Comparison of ENCODE assay signal across 1 cellular context in genomic region chr6:1624071-1624847, GRCh38.
TF ChIP-seq lines count a peak whose summit lies in the region.

No MANE protein-coding gene starts in this region.

TF ChIP-seq in HEK293, 187 proteins besides CTCF, POLR2A, EP300 and RAD21 (continued from another document and continues in another):
- TF ChIP-seq PRDM2 (tag by site-specific recombination; IDR thresholded peaks at IDR 0.05; ENCODE audit: borderline replicate concordance), result no peak
- no peak for TF ChIP-seq ZNF148 (tag by site-specific recombination; IDR thresholded peaks at IDR 0.05; ENCODE audit: borderline replicate concordance)
- no peak for TF ChIP-seq TCF7L2 (IDR thresholded peaks at IDR 0.05; ENCODE audit: borderline replicate concordance, low read depth, low read length)
- TF ChIP-seq ZNF558 (tag by site-specific recombination; IDR thresholded peaks at IDR 0.05), result no peak
- peak; percentile 56; the same call in 1 of the 2 replicates for TF ChIP-seq ZBTB10 (tag by site-specific recombination; IDR thresholded peaks at IDR 0.05)
- TF ChIP-seq ZBTB48 (tag by site-specific recombination; IDR thresholded peaks at IDR 0.05), result peak; percentile 56
- no peak for TF ChIP-seq ZNF121 (tag by site-specific recombination; IDR thresholded peaks at IDR 0.05)
- TF ChIP-seq ZNF394 (tag by site-specific recombination; IDR thresholded peaks at IDR 0.05; ENCODE audit: borderline replicate concordance), result 0 out of 2 replicates have a peak, but pooled peaks have one; percentile 32
- TF ChIP-seq ZNF747 (tag by site-specific recombination; IDR thresholded peaks at IDR 0.05), result no peak
- no peak; the same call in 1 of the 2 replicates for TF ChIP-seq ZFP69B (tag by site-specific recombination; IDR thresholded peaks at IDR 0.05)
- no peak for TF ChIP-seq SALL2 (tag by site-specific recombination; IDR thresholded peaks at IDR 0.05; ENCODE audit: borderline replicate concordance)
- peak; percentile 56; the same call in 1 of the 2 replicates for TF ChIP-seq ZNF629 (tag by site-specific recombination; IDR thresholded peaks at IDR 0.05)
- no peak for TF ChIP-seq GLI4 (tag by site-specific recombination; IDR thresholded peaks at IDR 0.05)
- TF ChIP-seq ZNF843 (tag by site-specific recombination; IDR thresholded peaks at IDR 0.05), result peak; percentile 53; the same call in 1 of the 2 replicates
- no peak for TF ChIP-seq ZNF521 (tag by site-specific recombination; IDR thresholded peaks at IDR 0.05)
- TF ChIP-seq SP2 (tag by site-specific recombination; IDR thresholded peaks at IDR 0.05), result peak; percentile 67
- 0 out of 2 replicates have a peak, but pooled peaks have one; percentile 21 for TF ChIP-seq PRDM4 (tag by site-specific recombination; IDR thresholded peaks at IDR 0.05)
- peak; percentile 88 for TF ChIP-seq ZBTB20 (tag by site-specific recombination; IDR thresholded peaks at IDR 0.05)
- TF ChIP-seq ZSCAN30 (tag by site-specific recombination; IDR thresholded peaks at IDR 0.05), result no peak
- no peak for TF ChIP-seq ZNF555 (tag by site-specific recombination; conservative IDR thresholded peaks at IDR 0.05)
- no peak for TF ChIP-seq ZNF660 (tag by site-specific recombination; IDR thresholded peaks at IDR 0.05)
- TF ChIP-seq ZNF341 (tag by site-specific recombination; IDR thresholded peaks at IDR 0.05; ENCODE audit: low read depth), result peak; percentile 92
- no peak for TF ChIP-seq ZNF202 (tag by site-specific recombination; IDR thresholded peaks at IDR 0.05; ENCODE audit: borderline replicate concordance)
- TF ChIP-seq AEBP2 (tag by site-specific recombination; IDR thresholded peaks at IDR 0.05; ENCODE audit: borderline replicate concordance), result no peak
- TF ChIP-seq ZBTB8A (tag by site-specific recombination; IDR thresholded peaks at IDR 0.05), result peak; percentile 99
- TF ChIP-seq ZNF777 (tag by site-specific recombination; IDR thresholded peaks at IDR 0.05; ENCODE audit: borderline replicate concordance), result no peak
- TF ChIP-seq WT1 (tag by site-specific recombination; IDR thresholded peaks at IDR 0.05), result peak; percentile 18; the same call in 1 of the 2 replicates
- TF ChIP-seq KLF7 (tag by site-specific recombination; IDR thresholded peaks at IDR 0.05; ENCODE audit: borderline replicate concordance), result 0 out of 2 replicates have a peak, but pooled peaks have one; percentile 18
- no peak for TF ChIP-seq ZNF621 (tag by site-specific recombination; IDR thresholded peaks at IDR 0.05)
- TF ChIP-seq ZNF561 (tag by site-specific recombination; IDR thresholded peaks at IDR 0.05; ENCODE audit: borderline replicate concordance), result 0 out of 2 replicates have a peak, but pooled peaks have one; percentile 30
- TF ChIP-seq ZNF560 (tag by site-specific recombination; IDR thresholded peaks at IDR 0.05; ENCODE audit: borderline replicate concordance), result no peak
- TF ChIP-seq ZNF398 (tag by site-specific recombination; IDR thresholded peaks at IDR 0.05), result peak; percentile 90
- peak; percentile 92 for TF ChIP-seq MZF1 (tag by site-specific recombination; IDR thresholded peaks at IDR 0.05; ENCODE audit: borderline replicate concordance)
- TF ChIP-seq ZBTB17 (tag by site-specific recombination; IDR thresholded peaks at IDR 0.05), result no peak
- TF ChIP-seq ZNF354C (tag by site-specific recombination; IDR thresholded peaks at IDR 0.05; ENCODE audit: borderline replicate concordance, low read depth), result no peak
- TF ChIP-seq ZNF707 (tag by site-specific recombination; IDR thresholded peaks at IDR 0.05), result no peak
- no peak for TF ChIP-seq HOXC10 (CRISPR knock-in tag; IDR thresholded peaks at IDR 0.05)
- peak; percentile 71 for TF ChIP-seq ZXDB (tag by site-specific recombination; IDR thresholded peaks at IDR 0.05)
- TF ChIP-seq ZNF654 (tag by site-specific recombination; IDR thresholded peaks at IDR 0.05; ENCODE audit: low read depth), result no peak
- peak; percentile 28; the same call in 1 of the 2 replicates for TF ChIP-seq ZNF76 (tag by site-specific recombination; IDR thresholded peaks at IDR 0.05; ENCODE audit: borderline replicate concordance, low read depth)
- no peak for TF ChIP-seq IKZF3 (tag by site-specific recombination; IDR thresholded peaks at IDR 0.05)
- no peak for TF ChIP-seq KLF17 (tag by site-specific recombination; IDR thresholded peaks at IDR 0.05)
- TF ChIP-seq ZNF426 (tag by site-specific recombination; IDR thresholded peaks at IDR 0.05), result no peak
- TF ChIP-seq HOXA7 (CRISPR knock-in tag; IDR thresholded peaks at IDR 0.05; ENCODE audit: borderline replicate concordance), result no peak
- TF ChIP-seq YY1 (tag by site-specific recombination; IDR thresholded peaks at IDR 0.05), result no peak
- TF ChIP-seq ZNF24 (tag by site-specific recombination; IDR thresholded peaks at IDR 0.05), result peak; percentile 24; the same call in 1 of the 2 replicates
- 0 out of 2 replicates have a peak, but pooled peaks have one; percentile 11 for TF ChIP-seq OVOL3 (tag by site-specific recombination; IDR thresholded peaks at IDR 0.05)
- peak; percentile 70; the same call in 1 of the 2 replicates for TF ChIP-seq ZNF10 (tag by site-specific recombination; IDR thresholded peaks at IDR 0.05)
- peak; percentile 76; the same call in 1 of the 2 replicates for TF ChIP-seq ZNF837 (tag by site-specific recombination; IDR thresholded peaks at IDR 0.05)
- TF ChIP-seq ZNF184 (tag by site-specific recombination; IDR thresholded peaks at IDR 0.05), result no peak
